Comparison of ENCODE assay signal across 19 cellular contexts in the genomic region with DNA sequence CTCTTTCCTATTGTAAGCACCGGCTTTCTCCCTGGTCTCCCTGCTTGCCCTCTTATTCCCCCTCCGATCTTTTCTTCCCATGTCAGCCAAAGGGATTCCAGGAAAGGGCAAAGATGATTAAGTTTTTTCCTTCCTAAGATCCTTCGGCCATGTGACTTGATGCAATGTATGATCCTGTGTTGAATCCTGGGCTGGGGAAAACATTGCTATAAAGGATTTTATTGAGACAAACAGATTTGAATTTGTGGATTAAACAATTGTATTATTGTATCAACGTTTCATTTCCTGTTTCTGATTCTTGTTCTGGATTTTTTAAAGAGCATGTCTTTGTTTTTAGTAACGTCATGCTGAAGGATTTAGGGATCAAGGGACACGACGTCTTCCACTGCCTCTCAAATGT. TPM values are rescaled to one million over a fixed set of nuclear protein-coding genes. Genes with fewer than 3 reads are reported as not detected.
"Had no signal": no experiment of that assay in that cellular context is flagged by ENCODE, and none has a peak within 500 bp of the region (broad histone marks: within the 10 kb centered on the region; RNA-seq: fewer than 3 reads in every experiment).

No MANE protein-coding gene starts in this region.

- H3K9me3 Mint-ChIP-seq: stimulated activated effector memory CD8-positive, alpha-beta T cell treated with anti-CD3 and anti-CD28 coated beads, Interleukin-12 subunit alpha, Interleukin-12 subunit beta, amount 100 ng/mL, for 72 hours had no signal

- H3K36me3 ChIP-seq: esophagus muscularis mucosa, neutrophil, ovary, transverse colon had no signal

- H3K4me3 Mint-ChIP-seq: naive thymus-derived CD4-positive, alpha-beta T cell; nephron progenitor cell; stimulated activated effector memory CD8-positive, alpha-beta T cell treated with anti-CD3 and anti-CD28 coated beads, Interleukin-12 subunit alpha, Interleukin-12 subunit beta, amount 100 ng/mL, for 72 hours had no signal

- DNase-seq: central memory CD4-positive, alpha-beta T cell; dorsolateral prefrontal cortex; effector CD8-positive, alpha-beta T cell; foreskin fibroblast; kidney glomerular epithelial cell; mesendoderm; naive thymus-derived CD4-positive, alpha-beta T cell; nephron progenitor cell; ovary; right cardiac atrium; small intestine; stimulated activated CD4-positive, alpha-beta T cell treated with anti-CD3 and anti-CD28 coated beads, Interleukin-2, amount 100 ng/mL, for 48 hours; stimulated activated naive CD8-positive, alpha-beta T cell treated with anti-CD3 and anti-CD28 coated beads, Interleukin-15, Interleukin-2, amounts not matched to agents 100 U/mL and 50 U/mL, for 24 hours; transverse colon had no signal

- ATAC-seq: naive thymus-derived CD4-positive, alpha-beta T cell; right cardiac atrium; stimulated activated effector memory CD8-positive, alpha-beta T cell treated with anti-CD3 and anti-CD28 coated beads, Interleukin-12 subunit alpha, Interleukin-12 subunit beta, amount 100 ng/mL, for 72 hours; stimulated activated naive CD8-positive, alpha-beta T cell treated with anti-CD3 and anti-CD28 coated beads, Interleukin-15, Interleukin-2, amounts not matched to agents 100 U/mL and 50 U/mL, for 24 hours had no signal

- H3K27ac Mint-ChIP-seq: nephron progenitor cell; stimulated activated effector memory CD8-positive, alpha-beta T cell treated with anti-CD3 and anti-CD28 coated beads, Interleukin-12 subunit alpha, Interleukin-12 subunit beta, amount 100 ng/mL, for 72 hours had no signal

- H3K27ac ChIP-seq: coronary artery, dorsolateral prefrontal cortex, neutrophil, ovary, transverse colon had no signal

- H3K27me3 ChIP-seq: dorsolateral prefrontal cortex, esophagus muscularis mucosa, ovary, transverse colon had no signal

- H3K9me3 ChIP-seq: esophagus muscularis mucosa, neutrophil, ovary had no signal

- H3K4me3 ChIP-seq: coronary artery, dorsolateral prefrontal cortex, esophagus muscularis mucosa, ovary, transverse colon had no signal

- H3K36me3 Mint-ChIP-seq: stimulated activated effector memory CD8-positive, alpha-beta T cell treated with anti-CD3 and anti-CD28 coated beads, Interleukin-12 subunit alpha, Interleukin-12 subunit beta, amount 100 ng/mL, for 72 hours had no signal

- H3K4me1 ChIP-seq: esophagus muscularis mucosa, transverse colon had no signal

- H3K4me1 Mint-ChIP-seq: nephron progenitor cell; stimulated activated effector memory CD8-positive, alpha-beta T cell treated with anti-CD3 and anti-CD28 coated beads, Interleukin-12 subunit alpha, Interleukin-12 subunit beta, amount 100 ng/mL, for 72 hours had no signal

RNA-seq across cellular contexts. Expression of gene ZNF541, which starts 16.9 kb away (rescaled TPM):
- total RNA-seq: chondrocyte had no signal
